ENCODE assay signal across 1 cellular context in the genomic region with DNA sequence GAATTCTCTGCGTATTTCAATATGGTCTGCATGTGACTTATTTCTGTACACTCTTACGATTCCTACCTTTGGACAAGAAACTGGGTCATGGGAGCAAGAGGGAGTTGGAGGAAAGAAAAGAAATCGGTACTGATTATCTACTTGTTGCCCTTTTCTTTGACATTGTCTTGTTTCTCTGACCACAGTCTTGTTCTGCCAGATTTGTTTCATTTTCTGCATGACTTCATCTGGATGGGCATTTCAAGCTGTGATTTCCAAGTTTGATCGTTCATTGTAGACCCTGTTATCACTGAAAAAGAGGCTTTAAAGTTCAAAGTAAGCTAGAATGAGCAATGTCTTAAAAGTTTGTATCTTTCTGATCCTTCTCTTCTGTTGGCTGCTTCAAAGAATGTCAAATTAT.
TF ChIP-seq lines count a peak whose summit lies in the region.

No MANE protein-coding gene starts in this region.

TF ChIP-seq in HepG2, 621 proteins besides CTCF, POLR2A, EP300 and RAD21 (continued from another document):
- TF ChIP-seq, protein P1, sequence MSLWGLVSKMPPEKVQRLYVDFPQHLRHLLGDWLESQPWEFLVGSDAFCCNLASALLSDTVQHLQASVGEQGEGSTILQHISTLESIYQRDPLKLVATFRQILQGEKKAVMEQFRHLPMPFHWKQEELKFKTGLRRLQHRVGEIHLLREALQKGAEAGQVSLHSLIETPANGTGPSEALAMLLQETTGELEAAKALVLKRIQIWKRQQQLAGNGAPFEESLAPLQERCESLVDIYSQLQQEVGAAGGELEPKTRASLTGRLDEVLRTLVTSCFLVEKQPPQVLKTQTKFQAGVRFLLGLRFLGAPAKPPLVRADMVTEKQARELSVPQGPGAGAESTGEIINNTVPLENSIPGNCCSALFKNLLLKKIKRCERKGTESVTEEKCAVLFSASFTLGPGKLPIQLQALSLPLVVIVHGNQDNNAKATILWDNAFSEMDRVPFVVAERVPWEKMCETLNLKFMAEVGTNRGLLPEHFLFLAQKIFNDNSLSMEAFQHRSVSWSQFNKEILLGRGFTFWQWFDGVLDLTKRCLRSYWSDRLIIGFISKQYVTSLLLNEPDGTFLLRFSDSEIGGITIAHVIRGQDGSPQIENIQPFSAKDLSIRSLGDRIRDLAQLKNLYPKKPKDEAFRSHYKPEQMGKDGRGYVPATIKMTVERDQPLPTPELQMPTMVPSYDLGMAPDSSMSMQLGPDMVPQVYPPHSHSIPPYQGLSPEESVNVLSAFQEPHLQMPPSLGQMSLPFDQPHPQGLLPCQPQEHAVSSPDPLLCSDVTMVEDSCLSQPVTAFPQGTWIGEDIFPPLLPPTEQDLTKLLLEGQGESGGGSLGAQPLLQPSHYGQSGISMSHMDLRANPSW (CRISPR knock-in tag; IDR thresholded peaks at IDR 0.05; ENCODE audit: borderline replicate concordance) = no peak
- TF ChIP-seq ZSCAN21 (CRISPR knock-in tag; IDR thresholded peaks at IDR 0.05; ENCODE audit: borderline replicate concordance) = no peak
- no peak for TF ChIP-seq TMF1 (CRISPR knock-in tag; IDR thresholded peaks at IDR 0.05; ENCODE audit: low read depth)
- no peak for TF ChIP-seq MAFG (CRISPR knock-in tag; IDR thresholded peaks at IDR 0.05)
- no peak for TF ChIP-seq NFYB (CRISPR knock-in tag; IDR thresholded peaks at IDR 0.05)
- no peak for TF ChIP-seq HOXD1 (CRISPR knock-in tag; IDR thresholded peaks at IDR 0.05)
- TF ChIP-seq, protein P2, sequence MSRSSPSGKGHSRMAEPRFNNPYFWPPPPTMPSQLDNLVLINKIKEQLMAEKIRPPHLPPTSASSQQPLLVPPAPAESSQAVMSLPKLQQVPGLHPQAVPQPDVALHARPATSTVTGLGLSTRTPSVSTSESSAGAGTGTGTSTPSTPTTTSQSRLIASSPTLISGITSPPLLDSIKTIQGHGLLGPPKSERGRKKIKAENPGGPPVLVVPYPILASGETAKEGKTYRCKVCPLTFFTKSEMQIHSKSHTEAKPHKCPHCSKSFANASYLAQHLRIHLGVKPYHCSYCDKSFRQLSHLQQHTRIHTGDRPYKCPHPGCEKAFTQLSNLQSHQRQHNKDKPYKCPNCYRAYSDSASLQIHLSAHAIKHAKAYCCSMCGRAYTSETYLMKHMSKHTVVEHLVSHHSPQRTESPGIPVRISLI (CRISPR knock-in tag; IDR thresholded peaks at IDR 0.05; ENCODE audit: borderline replicate concordance) = no peak
- TF ChIP-seq, protein P3, sequence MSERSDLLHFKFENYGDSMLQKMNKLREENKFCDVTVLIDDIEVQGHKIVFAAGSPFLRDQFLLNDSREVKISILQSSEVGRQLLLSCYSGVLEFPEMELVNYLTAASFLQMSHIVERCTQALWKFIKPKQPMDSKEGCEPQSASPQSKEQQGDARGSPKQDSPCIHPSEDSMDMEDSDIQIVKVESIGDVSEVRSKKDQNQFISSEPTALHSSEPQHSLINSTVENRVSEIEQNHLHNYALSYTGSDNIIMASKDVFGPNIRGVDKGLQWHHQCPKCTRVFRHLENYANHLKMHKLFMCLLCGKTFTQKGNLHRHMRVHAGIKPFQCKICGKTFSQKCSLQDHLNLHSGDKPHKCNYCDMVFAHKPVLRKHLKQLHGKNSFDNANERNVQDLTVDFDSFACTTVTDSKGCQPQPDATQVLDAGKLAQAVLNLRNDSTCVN (CRISPR knock-in tag; IDR thresholded peaks at IDR 0.05; ENCODE audit: borderline replicate concordance) = no peak
- TF ChIP-seq, protein P4, sequence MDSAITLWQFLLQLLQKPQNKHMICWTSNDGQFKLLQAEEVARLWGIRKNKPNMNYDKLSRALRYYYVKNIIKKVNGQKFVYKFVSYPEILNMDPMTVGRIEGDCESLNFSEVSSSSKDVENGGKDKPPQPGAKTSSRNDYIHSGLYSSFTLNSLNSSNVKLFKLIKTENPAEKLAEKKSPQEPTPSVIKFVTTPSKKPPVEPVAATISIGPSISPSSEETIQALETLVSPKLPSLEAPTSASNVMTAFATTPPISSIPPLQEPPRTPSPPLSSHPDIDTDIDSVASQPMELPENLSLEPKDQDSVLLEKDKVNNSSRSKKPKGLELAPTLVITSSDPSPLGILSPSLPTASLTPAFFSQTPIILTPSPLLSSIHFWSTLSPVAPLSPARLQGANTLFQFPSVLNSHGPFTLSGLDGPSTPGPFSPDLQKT (CRISPR knock-in tag; IDR thresholded peaks at IDR 0.05; ENCODE audit: borderline replicate concordance) = no peak
- no peak for TF ChIP-seq ZNF790 (CRISPR knock-in tag; IDR thresholded peaks at IDR 0.05; ENCODE audit: borderline replicate concordance)
- TF ChIP-seq, protein P5, sequence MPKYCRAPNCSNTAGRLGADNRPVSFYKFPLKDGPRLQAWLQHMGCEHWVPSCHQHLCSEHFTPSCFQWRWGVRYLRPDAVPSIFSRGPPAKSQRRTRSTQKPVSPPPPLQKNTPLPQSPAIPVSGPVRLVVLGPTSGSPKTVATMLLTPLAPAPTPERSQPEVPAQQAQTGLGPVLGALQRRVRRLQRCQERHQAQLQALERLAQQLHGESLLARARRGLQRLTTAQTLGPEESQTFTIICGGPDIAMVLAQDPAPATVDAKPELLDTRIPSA (CRISPR knock-in tag; IDR thresholded peaks at IDR 0.05; ENCODE audit: borderline replicate concordance) = no peak
- TF ChIP-seq NR2F6 (IDR thresholded peaks at IDR 0.05) = no peak
- no peak for TF ChIP-seq NR2F6 (CRISPR knock-in tag; IDR thresholded peaks at IDR 0.05)
- TF ChIP-seq TCF12 (IDR thresholded peaks at IDR 0.05) = no peak
- TF ChIP-seq TCF12 (CRISPR knock-in tag; IDR thresholded peaks at IDR 0.05) = no peak
